ENCODE assay signal across 1 cellular context in genomic region chr1:150268342-150268705, GRCh38.
TF ChIP-seq lines count a peak whose summit lies in the region.

No MANE protein-coding gene starts in this region.

TF ChIP-seq in SK-N-SH, 30 proteins besides CTCF, POLR2A, EP300 and RAD21 (continued from another document):
- TF ChIP-seq USF2 (IDR thresholded peaks at IDR 0.05; ENCODE audit: borderline replicate concordance, low read depth, low read length) (no peak), POLR2AphosphoS5 (IDR thresholded peaks at IDR 0.05; ENCODE audit: low read depth, low read length) (no peak), ELF1 (IDR thresholded peaks at IDR 0.05) (no peak), CHD2 (IDR thresholded peaks at IDR 0.05; ENCODE audit: low read length, partially characterized antibody) (no peak)
